ENCODE assay signal across 1 cellular context in the genomic region with DNA sequence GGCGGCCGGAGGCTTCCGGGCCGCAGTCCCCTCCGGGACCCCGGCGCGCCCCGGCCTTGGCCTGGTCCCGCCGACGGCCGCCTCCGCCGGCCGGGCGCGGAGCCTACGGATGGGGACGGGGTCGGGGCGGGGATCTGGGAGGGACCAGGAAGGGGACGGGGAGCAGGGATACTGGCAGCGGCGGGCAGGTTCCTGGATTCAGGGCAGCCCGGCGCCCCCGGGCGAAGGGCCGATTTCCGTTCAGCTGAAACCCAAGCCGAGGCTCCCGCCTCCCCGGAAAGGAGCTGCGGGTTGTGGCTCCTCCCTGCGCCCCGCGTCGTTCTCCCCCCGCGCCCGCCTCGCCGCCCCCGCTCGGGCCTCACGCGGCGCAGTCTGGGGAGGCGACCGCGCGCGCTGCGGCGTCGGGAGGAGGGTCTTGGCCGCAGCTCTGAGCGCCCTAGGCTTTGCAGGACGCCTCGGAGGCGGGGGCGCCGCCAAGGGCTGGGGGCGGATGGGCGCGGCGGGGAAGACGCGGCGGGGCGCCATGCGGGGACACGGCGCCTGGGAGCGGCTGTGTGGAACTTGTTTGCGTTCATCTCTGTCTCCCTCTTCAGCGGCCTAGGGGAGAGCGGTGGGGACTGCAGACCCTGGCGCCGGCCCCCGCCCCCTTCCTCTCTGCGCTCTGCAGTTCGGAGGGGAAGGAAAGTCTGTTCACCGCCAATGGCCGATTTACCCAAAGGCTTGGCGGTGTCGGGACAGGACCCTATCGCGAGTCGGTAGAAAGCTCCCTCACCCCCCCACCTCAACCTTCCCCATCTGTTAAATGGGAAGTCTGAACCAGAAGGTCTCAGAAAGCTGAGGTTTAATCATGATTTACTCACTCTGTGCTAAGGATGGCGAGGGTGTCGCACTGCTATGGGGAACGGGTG.
A peak's percentile ranks its signal among the peaks of the same experiment; 100 is the strongest.
TF ChIP-seq lines count a peak whose summit lies in the region.

No MANE protein-coding gene starts in this region.

TF ChIP-seq in HepG2, 621 proteins besides CTCF, POLR2A, EP300 and RAD21 (continued from another document and continues in another):
- TF ChIP-seq, protein P1, sequence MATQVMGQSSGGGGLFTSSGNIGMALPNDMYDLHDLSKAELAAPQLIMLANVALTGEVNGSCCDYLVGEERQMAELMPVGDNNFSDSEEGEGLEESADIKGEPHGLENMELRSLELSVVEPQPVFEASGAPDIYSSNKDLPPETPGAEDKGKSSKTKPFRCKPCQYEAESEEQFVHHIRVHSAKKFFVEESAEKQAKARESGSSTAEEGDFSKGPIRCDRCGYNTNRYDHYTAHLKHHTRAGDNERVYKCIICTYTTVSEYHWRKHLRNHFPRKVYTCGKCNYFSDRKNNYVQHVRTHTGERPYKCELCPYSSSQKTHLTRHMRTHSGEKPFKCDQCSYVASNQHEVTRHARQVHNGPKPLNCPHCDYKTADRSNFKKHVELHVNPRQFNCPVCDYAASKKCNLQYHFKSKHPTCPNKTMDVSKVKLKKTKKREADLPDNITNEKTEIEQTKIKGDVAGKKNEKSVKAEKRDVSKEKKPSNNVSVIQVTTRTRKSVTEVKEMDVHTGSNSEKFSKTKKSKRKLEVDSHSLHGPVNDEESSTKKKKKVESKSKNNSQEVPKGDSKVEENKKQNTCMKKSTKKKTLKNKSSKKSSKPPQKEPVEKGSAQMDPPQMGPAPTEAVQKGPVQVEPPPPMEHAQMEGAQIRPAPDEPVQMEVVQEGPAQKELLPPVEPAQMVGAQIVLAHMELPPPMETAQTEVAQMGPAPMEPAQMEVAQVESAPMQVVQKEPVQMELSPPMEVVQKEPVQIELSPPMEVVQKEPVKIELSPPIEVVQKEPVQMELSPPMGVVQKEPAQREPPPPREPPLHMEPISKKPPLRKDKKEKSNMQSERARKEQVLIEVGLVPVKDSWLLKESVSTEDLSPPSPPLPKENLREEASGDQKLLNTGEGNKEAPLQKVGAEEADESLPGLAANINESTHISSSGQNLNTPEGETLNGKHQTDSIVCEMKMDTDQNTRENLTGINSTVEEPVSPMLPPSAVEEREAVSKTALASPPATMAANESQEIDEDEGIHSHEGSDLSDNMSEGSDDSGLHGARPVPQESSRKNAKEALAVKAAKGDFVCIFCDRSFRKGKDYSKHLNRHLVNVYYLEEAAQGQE (IDR thresholded peaks at IDR 0.05; ENCODE audit: borderline replicate concordance in 1 of 2, low read depth in 1 of 2, low read length in 2 of 2): peak in 1 of 2 experiments; percentile 9; a peak in 3 of 4 replicates
- TF ChIP-seq ARNT2 (CRISPR knock-in tag; IDR thresholded peaks at IDR 0.05; ENCODE audit: low read depth): 0 out of 2 replicates have a peak, but pooled peaks have one; percentile 68
- no peak; the same call in 1 of the 2 replicates for TF ChIP-seq ZNF343 (CRISPR knock-in tag; IDR thresholded peaks at IDR 0.05)
- TF ChIP-seq, protein P2, sequence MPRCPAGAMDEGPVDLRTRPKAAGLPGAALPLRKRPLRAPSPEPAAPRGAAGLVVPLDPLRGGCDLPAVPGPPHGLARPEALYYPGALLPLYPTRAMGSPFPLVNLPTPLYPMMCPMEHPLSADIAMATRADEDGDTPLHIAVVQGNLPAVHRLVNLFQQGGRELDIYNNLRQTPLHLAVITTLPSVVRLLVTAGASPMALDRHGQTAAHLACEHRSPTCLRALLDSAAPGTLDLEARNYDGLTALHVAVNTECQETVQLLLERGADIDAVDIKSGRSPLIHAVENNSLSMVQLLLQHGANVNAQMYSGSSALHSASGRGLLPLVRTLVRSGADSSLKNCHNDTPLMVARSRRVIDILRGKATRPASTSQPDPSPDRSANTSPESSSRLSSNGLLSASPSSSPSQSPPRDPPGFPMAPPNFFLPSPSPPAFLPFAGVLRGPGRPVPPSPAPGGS (CRISPR knock-in tag; IDR thresholded peaks at IDR 0.05): 0 out of 2 replicates have a peak, but pooled peaks have one; percentile 66
- TF ChIP-seq, protein P3, sequence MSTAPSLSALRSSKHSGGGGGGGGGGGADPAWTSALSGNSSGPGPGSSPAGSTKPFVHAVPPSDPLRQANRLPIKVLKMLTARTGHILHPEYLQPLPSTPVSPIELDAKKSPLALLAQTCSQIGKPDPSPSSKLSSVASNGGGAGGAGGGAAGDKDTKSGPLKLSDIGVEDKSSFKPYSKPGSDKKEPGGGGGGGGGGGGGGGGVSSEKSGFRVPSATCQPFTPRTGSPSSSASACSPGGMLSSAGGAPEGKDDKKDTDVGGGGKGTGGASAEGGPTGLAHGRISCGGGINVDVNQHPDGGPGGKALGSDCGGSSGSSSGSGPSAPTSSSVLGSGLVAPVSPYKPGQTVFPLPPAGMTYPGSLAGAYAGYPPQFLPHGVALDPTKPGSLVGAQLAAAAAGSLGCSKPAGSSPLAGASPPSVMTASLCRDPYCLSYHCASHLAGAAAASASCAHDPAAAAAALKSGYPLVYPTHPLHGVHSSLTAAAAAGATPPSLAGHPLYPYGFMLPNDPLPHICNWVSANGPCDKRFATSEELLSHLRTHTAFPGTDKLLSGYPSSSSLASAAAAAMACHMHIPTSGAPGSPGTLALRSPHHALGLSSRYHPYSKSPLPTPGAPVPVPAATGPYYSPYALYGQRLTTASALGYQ (CRISPR knock-in tag; IDR thresholded peaks at IDR 0.05): 0 out of 2 replicates have a peak, but pooled peaks have one; percentile 18
- TF ChIP-seq MEF2D (CRISPR knock-in tag; IDR thresholded peaks at IDR 0.05): no peak
- no peak for TF ChIP-seq MAFF (IDR thresholded peaks at IDR 0.05; ENCODE audit: low read depth, low read length)
- no peak for TF ChIP-seq ZNF350 (CRISPR knock-in tag; IDR thresholded peaks at IDR 0.05; ENCODE audit: borderline replicate concordance, low read depth)
- 0 out of 2 replicates have a peak, but pooled peaks have one; percentile 49 for TF ChIP-seq GLI4 (CRISPR knock-in tag; IDR thresholded peaks at IDR 0.05; ENCODE audit: borderline replicate concordance)
- TF ChIP-seq ARID2 (CRISPR knock-in tag; IDR thresholded peaks at IDR 0.05; ENCODE audit: borderline replicate concordance): no peak
- no peak for TF ChIP-seq FOSL1 (CRISPR knock-in tag; IDR thresholded peaks at IDR 0.05; ENCODE audit: borderline replicate concordance)
- TF ChIP-seq, protein P4, sequence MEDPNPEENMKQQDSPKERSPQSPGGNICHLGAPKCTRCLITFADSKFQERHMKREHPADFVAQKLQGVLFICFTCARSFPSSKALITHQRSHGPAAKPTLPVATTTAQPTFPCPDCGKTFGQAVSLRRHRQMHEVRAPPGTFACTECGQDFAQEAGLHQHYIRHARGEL (CRISPR knock-in tag; IDR thresholded peaks at IDR 0.05): no peak
- no peak for TF ChIP-seq NPAS2 (CRISPR knock-in tag; IDR thresholded peaks at IDR 0.05; ENCODE audit: borderline replicate concordance)
- no peak for TF ChIP-seq CBX5 (CRISPR knock-in tag; IDR thresholded peaks at IDR 0.05; ENCODE audit: borderline replicate concordance)
- peak; percentile 89 for TF ChIP-seq KDM1A (CRISPR knock-in tag; IDR thresholded peaks at IDR 0.05)
- no peak for TF ChIP-seq ZNF17 (CRISPR knock-in tag; IDR thresholded peaks at IDR 0.05)
- no peak for TF ChIP-seq SMYD3 (CRISPR knock-in tag; IDR thresholded peaks at IDR 0.05)
- TF ChIP-seq SATB2 (CRISPR knock-in tag; IDR thresholded peaks at IDR 0.05): 0 out of 2 replicates have a peak, but pooled peaks have one; percentile 34
- TF ChIP-seq, protein P5, sequence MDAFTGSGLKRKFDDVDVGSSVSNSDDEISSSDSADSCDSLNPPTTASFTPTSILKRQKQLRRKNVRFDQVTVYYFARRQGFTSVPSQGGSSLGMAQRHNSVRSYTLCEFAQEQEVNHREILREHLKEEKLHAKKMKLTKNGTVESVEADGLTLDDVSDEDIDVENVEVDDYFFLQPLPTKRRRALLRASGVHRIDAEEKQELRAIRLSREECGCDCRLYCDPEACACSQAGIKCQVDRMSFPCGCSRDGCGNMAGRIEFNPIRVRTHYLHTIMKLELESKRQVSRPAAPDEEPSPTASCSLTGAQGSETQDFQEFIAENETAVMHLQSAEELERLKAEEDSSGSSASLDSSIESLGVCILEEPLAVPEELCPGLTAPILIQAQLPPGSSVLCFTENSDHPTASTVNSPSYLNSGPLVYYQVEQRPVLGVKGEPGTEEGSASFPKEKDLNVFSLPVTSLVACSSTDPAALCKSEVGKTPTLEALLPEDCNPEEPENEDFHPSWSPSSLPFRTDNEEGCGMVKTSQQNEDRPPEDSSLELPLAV (CRISPR knock-in tag; conservative IDR thresholded peaks at IDR 0.05; ENCODE audit: low read depth): no peak
- TF ChIP-seq FOXM1 (CRISPR knock-in tag; IDR thresholded peaks at IDR 0.05): no peak
- peak; percentile 41; the same call in 1 of the 2 replicates for TF ChIP-seq SALL2 (CRISPR knock-in tag; IDR thresholded peaks at IDR 0.05)
- TF ChIP-seq, protein P6, sequence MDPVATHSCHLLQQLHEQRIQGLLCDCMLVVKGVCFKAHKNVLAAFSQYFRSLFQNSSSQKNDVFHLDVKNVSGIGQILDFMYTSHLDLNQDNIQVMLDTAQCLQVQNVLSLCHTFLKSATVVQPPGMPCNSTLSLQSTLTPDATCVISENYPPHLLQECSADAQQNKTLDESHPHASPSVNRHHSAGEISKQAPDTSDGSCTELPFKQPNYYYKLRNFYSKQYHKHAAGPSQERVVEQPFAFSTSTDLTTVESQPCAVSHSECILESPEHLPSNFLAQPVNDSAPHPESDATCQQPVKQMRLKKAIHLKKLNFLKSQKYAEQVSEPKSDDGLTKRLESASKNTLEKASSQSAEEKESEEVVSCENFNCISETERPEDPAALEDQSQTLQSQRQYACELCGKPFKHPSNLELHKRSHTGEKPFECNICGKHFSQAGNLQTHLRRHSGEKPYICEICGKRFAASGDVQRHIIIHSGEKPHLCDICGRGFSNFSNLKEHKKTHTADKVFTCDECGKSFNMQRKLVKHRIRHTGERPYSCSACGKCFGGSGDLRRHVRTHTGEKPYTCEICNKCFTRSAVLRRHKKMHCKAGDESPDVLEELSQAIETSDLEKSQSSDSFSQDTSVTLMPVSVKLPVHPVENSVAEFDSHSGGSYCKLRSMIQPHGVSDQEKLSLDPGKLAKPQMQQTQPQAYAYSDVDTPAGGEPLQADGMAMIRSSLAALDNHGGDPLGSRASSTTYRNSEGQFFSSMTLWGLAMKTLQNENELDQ (CRISPR knock-in tag; IDR thresholded peaks at IDR 0.05; ENCODE audit: borderline replicate concordance): no peak
- TF ChIP-seq, protein P7, sequence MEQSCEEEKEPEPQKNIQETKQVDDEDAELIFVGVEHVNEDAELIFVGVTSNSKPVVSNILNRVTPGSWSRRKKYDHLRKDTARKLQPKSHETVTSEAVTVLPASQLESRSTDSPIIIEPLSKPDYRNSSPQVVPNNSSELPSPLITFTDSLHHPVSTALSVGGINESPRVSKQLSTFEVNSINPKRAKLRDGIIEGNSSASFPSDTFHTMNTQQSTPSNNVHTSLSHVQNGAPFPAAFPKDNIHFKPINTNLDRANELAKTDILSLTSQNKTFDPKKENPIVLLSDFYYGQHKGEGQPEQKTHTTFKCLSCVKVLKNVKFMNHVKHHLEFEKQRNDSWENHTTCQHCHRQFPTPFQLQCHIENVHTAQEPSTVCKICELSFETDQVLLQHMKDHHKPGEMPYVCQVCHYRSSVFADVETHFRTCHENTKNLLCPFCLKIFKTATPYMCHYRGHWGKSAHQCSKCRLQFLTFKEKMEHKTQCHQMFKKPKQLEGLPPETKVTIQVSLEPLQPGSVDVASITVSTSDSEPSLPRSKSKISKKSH (CRISPR knock-in tag; IDR thresholded peaks at IDR 0.05; ENCODE audit: borderline replicate concordance): no peak
- TF ChIP-seq, protein P8, sequence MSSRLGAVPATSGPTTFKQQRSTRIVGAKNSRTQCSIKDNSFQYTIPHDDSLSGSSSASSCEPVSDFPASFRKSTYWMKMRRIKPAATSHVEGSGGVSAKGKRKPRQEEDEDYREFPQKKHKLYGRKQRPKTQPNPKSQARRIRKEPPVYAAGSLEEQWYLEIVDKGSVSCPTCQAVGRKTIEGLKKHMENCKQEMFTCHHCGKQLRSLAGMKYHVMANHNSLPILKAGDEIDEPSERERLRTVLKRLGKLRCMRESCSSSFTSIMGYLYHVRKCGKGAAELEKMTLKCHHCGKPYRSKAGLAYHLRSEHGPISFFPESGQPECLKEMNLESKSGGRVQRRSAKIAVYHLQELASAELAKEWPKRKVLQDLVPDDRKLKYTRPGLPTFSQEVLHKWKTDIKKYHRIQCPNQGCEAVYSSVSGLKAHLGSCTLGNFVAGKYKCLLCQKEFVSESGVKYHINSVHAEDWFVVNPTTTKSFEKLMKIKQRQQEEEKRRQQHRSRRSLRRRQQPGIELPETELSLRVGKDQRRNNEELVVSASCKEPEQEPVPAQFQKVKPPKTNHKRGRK (CRISPR knock-in tag; IDR thresholded peaks at IDR 0.05): no peak
- TF ChIP-seq ZNF546 (CRISPR knock-in tag; conservative IDR thresholded peaks at IDR 0.05): peak; percentile 39; the same call in 1 of the 2 replicates
- TF ChIP-seq NFRKB (IDR thresholded peaks at IDR 0.05): no peak
- TF ChIP-seq ZNF326 (CRISPR knock-in tag; IDR thresholded peaks at IDR 0.05; ENCODE audit: borderline replicate concordance): no peak
- no peak; the same call in 1 of the 2 replicates for TF ChIP-seq MYC (CRISPR knock-in tag; IDR thresholded peaks at IDR 0.05; ENCODE audit: borderline replicate concordance)
- 0 out of 2 replicates have a peak, but pooled peaks have one; percentile 23 for TF ChIP-seq DNMT1 (CRISPR knock-in tag; IDR thresholded peaks at IDR 0.05)
- no peak for TF ChIP-seq TBX3 (IDR thresholded peaks at IDR 0.05; ENCODE audit: borderline replicate concordance)
- TF ChIP-seq, protein P9, sequence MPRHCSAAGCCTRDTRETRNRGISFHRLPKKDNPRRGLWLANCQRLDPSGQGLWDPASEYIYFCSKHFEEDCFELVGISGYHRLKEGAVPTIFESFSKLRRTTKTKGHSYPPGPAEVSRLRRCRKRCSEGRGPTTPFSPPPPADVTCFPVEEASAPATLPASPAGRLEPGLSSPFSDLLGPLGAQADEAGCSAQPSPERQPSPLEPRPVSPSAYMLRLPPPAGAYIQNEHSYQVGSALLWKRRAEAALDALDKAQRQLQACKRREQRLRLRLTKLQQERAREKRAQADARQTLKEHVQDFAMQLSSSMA (CRISPR knock-in tag; IDR thresholded peaks at IDR 0.05): no peak
- peak; percentile 12; the same call in 1 of the 2 replicates for TF ChIP-seq ZSCAN9 (CRISPR knock-in tag; IDR thresholded peaks at IDR 0.05; ENCODE audit: borderline replicate concordance)
- TF ChIP-seq, protein P10, sequence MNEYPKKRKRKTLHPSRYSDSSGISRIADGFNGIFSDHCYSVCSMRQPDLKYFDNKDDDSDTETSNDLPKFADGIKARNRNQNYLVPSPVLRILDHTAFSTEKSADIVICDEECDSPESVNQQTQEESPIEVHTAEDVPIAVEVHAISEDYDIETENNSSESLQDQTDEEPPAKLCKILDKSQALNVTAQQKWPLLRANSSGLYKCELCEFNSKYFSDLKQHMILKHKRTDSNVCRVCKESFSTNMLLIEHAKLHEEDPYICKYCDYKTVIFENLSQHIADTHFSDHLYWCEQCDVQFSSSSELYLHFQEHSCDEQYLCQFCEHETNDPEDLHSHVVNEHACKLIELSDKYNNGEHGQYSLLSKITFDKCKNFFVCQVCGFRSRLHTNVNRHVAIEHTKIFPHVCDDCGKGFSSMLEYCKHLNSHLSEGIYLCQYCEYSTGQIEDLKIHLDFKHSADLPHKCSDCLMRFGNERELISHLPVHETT (CRISPR knock-in tag; conservative IDR thresholded peaks at IDR 0.05): peak; percentile 57; the same call in 1 of the 2 replicates
